15 cellular contexts compared by ENCODE assay signal in genomic region chr5:150397749-150398431, GRCh38. TPM values are rescaled to one million over a fixed set of nuclear protein-coding genes. Genes with fewer than 3 reads are reported as not detected.
DNase-seq lines count a peak whose midpoint lies in the region; ATAC-seq, FAIRE-seq and TF ChIP-seq lines count a peak whose summit lies in the region.
"Had no signal": no experiment of that assay in that cellular context is flagged by ENCODE, and none has a peak within 500 bp of the region (broad histone marks: within the 10 kb centered on the region; RNA-seq: fewer than 3 reads in every experiment).

No MANE protein-coding gene starts in this region.

- H3K36me3 Mint-ChIP-seq in CD8-positive, alpha-beta memory T cell: peaks cover 11 to 88% (median 16%) of the 10 kb centered on the region in 3 donors
- H3K36me3 Mint-ChIP-seq in activated T-helper 2 cell treated with anti-CD3 and anti-CD28 coated beads, Interferon-gamma antibody, Interleukin-2, Interleukin-4, amounts not matched to agents 10 μg/mL and 5 μg/mL and 100 μg/mL, durations not matched to agents 14 hours and 24 hours and 36 hours (ENCODE audit: low read depth): peaks cover 65% of the 10 kb centered on the region
- H3K36me3 Mint-ChIP-seq in natural killer cell: no peaks in the 10 kb centered on the region

- peaks cover 0 to 4% of the 10 kb centered on the region in 2 donors for H3K27me3 Mint-ChIP-seq in CD8-positive, alpha-beta memory T cell
- H3K27me3 Mint-ChIP-seq in activated T-helper 2 cell treated with anti-CD3 and anti-CD28 coated beads, Interferon-gamma antibody, Interleukin-2, Interleukin-4, amounts not matched to agents 10 μg/mL and 5 μg/mL and 100 μg/mL, durations not matched to agents 14 hours and 24 hours and 36 hours (ENCODE audit: low read depth): no peaks in the 10 kb centered on the region
- H3K27me3 Mint-ChIP-seq in natural killer cell (ENCODE audit: low read depth in 2 of 2): no peaks in the 10 kb centered on the region
- H3K27me3 Mint-ChIP-seq: CD4-positive, alpha-beta memory T cell had no signal

- CTCF ChIA-PET in CD8-positive, alpha-beta memory T cell (lab: Charles Lee): interaction anchor here (0.9 to 4.2 kb wide), 10 partner anchors 9 to 52 kb away, joined by 3 to 31 read pairs (median 9); partner anchors contain the start of genes CD74 and RPS14

- DNase-seq in CD8-positive, alpha-beta memory T cell: no peak
- DNase-seq in GM12891 (ENCODE audit: insufficient read length, low spot score) (no peak), natural killer cell (no peak), mesenteric fat pad (ENCODE audit: low spot score) (no peak)
- DNase-seq in activated T-helper 2 cell treated with anti-CD3 and anti-CD28 coated beads, Interferon-gamma antibody, Interleukin-2, Interleukin-4, amounts not matched to agents 10 μg/mL and 5 μg/mL and 100 μg/mL, durations not matched to agents 14 hours and 24 hours and 36 hours (ENCODE audit: low spot score): no peak
- DNase-seq: activated T-cell treated with anti-CD3 and anti-CD28 coated beads for 4 hours; CD4-positive, alpha-beta memory T cell; NCI-H1105 treated with DMSO at 0.1 percent for 48 hours; NCI-H2227 treated with DMSO at 0.1 percent for 48 hours; stimulated activated CD8-positive, alpha-beta memory T cell treated with anti-CD3 and anti-CD28 coated beads, Interleukin-4, amount 100 ng/mL, for 48 hours had no signal

- H3K4me3 ChIP-seq in CD8-positive, alpha-beta memory T cell (ENCODE audit: low read length): no peak overlapping the region
- H3K4me3 ChIP-seq: K562, right atrium auricular region, upper lobe of left lung had no signal

- no peaks in the 10 kb centered on the region for H3K27me3 ChIP-seq in CD8-positive, alpha-beta memory T cell (ENCODE audit: insufficient read depth, low read length, poor library complexity, severe bottlenecking)
- H3K27me3 ChIP-seq: right atrium auricular region, upper lobe of left lung had no signal

- H3K4me1 ChIP-seq in CD8-positive, alpha-beta memory T cell (ENCODE audit: insufficient read depth, low read length): no peaks in the 10 kb centered on the region
- H3K4me1 ChIP-seq: upper lobe of left lung had no signal

- peaks cover 3 to 39% (median 6%) of the 10 kb centered on the region in 3 donors for H3K4me1 Mint-ChIP-seq in CD8-positive, alpha-beta memory T cell
- H3K4me1 Mint-ChIP-seq in activated T-helper 2 cell treated with anti-CD3 and anti-CD28 coated beads, Interferon-gamma antibody, Interleukin-2, Interleukin-4, amounts not matched to agents 10 μg/mL and 5 μg/mL and 100 μg/mL, durations not matched to agents 14 hours and 24 hours and 36 hours (ENCODE audit: low read depth): peaks cover 5% of the 10 kb centered on the region
- peaks cover 11 to 20% of the 10 kb centered on the region in 2 donors for H3K4me1 Mint-ChIP-seq in natural killer cell

- TF ChIP-seq POLR2A in GM12891 (IDR thresholded peaks at IDR 0.05; ENCODE audit: low read depth, low read length): no peak; the same call in 1 of the 2 replicates

- H3K27ac Mint-ChIP-seq in CD8-positive, alpha-beta memory T cell: peak overlapping the region in 6 of 8 donors; percentile 19 to 90 (median 40)
- H3K27ac Mint-ChIP-seq in activated T-helper 2 cell treated with anti-CD3 and anti-CD28 coated beads, Interferon-gamma antibody, Interleukin-2, Interleukin-4, amounts not matched to agents 10 μg/mL and 5 μg/mL and 100 μg/mL, durations not matched to agents 14 hours and 24 hours and 36 hours: peak overlapping the region; percentile 35
- peak overlapping the region; percentile 44 to 77 for H3K27ac Mint-ChIP-seq in natural killer cell

- no peak overlapping the region for H3K27ac ChIP-seq in CD8-positive, alpha-beta memory T cell (ENCODE audit: low read depth, low read length)
- H3K27ac ChIP-seq: right atrium auricular region, upper lobe of left lung had no signal

- no peaks in the 10 kb centered on the region for H3K9me3 ChIP-seq in CD8-positive, alpha-beta memory T cell (ENCODE audit: low read length)
- H3K9me3 ChIP-seq: right atrium auricular region, upper lobe of left lung had no signal

- no peak for TF ChIP-seq CTCF in natural killer cell (IDR thresholded peaks at IDR 0.05)

- POLR2A ChIA-PET in CD8-positive, alpha-beta memory T cell (lab: Charles Lee): interaction anchor here (0.6 to 2.5 kb wide), 2 partner anchors 13 to 15 kb away, joined by 3 to 9 read pairs; partner anchors contain the start of gene CD74

- H3K4me3 Mint-ChIP-seq in CD8-positive, alpha-beta memory T cell: no peak overlapping the region
- H3K4me3 Mint-ChIP-seq in activated T-helper 2 cell treated with anti-CD3 and anti-CD28 coated beads, Interferon-gamma antibody, Interleukin-2, Interleukin-4, amounts not matched to agents 10 μg/mL and 5 μg/mL and 100 μg/mL, durations not matched to agents 14 hours and 24 hours and 36 hours (ENCODE audit: low read depth): no peak overlapping the region
- no peak overlapping the region for H3K4me3 Mint-ChIP-seq in natural killer cell
- H3K4me3 Mint-ChIP-seq: CD4-positive, alpha-beta memory T cell had no signal

- peaks cover 66% of the 10 kb centered on the region for H3K36me3 ChIP-seq in CD8-positive, alpha-beta memory T cell (ENCODE audit: insufficient read depth, low read length)

- intact Hi-C loops in activated T-helper 2 cell treated with anti-CD3 and anti-CD28 coated beads, Interferon-gamma antibody, Interleukin-2, Interleukin-4, amounts not matched to agents 10 μg/mL and 5 μg/mL and 100 μg/mL, durations not matched to agents 14 hours and 24 hours and 36 hours (cut with micrococcal nuclease): loop anchor here (5.0 kb wide), 1 partner anchor 39 kb away; no protein-coding TSS in a partner anchor
- intact Hi-C loops in natural killer cell (cut with micrococcal nuclease): loop anchor here (1.0 kb wide), 1 partner anchor 38 kb away; no protein-coding TSS in a partner anchor

- ATAC-seq in natural killer cell (no peak), HG02798 (IDR thresholded peaks at IDR 0.05; ENCODE audit: poor library complexity, unreplicated experiment) (no peak), HG02642 (IDR thresholded peaks at IDR 0.05; ENCODE audit: poor library complexity, unreplicated experiment) (no peak)

- H3K9me3 Mint-ChIP-seq in CD8-positive, alpha-beta memory T cell: no peaks in the 10 kb centered on the region
- no peaks in the 10 kb centered on the region for H3K9me3 Mint-ChIP-seq in activated T-helper 2 cell treated with anti-CD3 and anti-CD28 coated beads, Interferon-gamma antibody, Interleukin-2, Interleukin-4, amounts not matched to agents 10 μg/mL and 5 μg/mL and 100 μg/mL, durations not matched to agents 14 hours and 24 hours and 36 hours
- H3K9me3 Mint-ChIP-seq in natural killer cell: no peaks in the 10 kb centered on the region
- H3K9me3 Mint-ChIP-seq: CD4-positive, alpha-beta memory T cell had no signal

- FAIRE-seq in GM12891 (lab: Jason Lieb, UNC): no peak

TF ChIP-seq in GM12891, 5 proteins besides CTCF, POLR2A, EP300 and RAD21:
- no peak for TF ChIP-seq POLR2AphosphoS5 (IDR thresholded peaks at IDR 0.05; ENCODE audit: low read depth, low read length)
- TF ChIP-seq TAF1 (IDR thresholded peaks at IDR 0.05; ENCODE audit: low read depth, low read length): no peak
- no peak for TF ChIP-seq PAX5 (IDR thresholded peaks at IDR 0.05; ENCODE audit: insufficient read depth, low read length, severe bottlenecking)
- TF ChIP-seq POU2F2 (IDR thresholded peaks at IDR 0.05; ENCODE audit: low read depth, low read length): 0 out of 2 replicates have a peak, but pooled peaks have one; percentile 25

RNA-seq across cellular contexts. Expression of gene CD74, which starts 14.8 kb away (rescaled TPM):
- 100 to 1,000 TPM; 319 to 324 TPM for total RNA-seq in CD8-positive, alpha-beta memory T cell
- polyA plus RNA-seq in CD8-positive, alpha-beta memory T cell: 1,273 TPM
- 7,750 TPM for polyA plus RNA-seq in GM12891 (2012; ENCODE audit: low read depth, missing spikeins)
- 445 and 452 TPM in 2 replicates for total RNA-seq in activated T-helper 2 cell treated with anti-CD3 and anti-CD28 coated beads, Interferon-gamma antibody, Interleukin-2, Interleukin-4, amounts not matched to agents 10 μg/mL and 5 μg/mL and 100 μg/mL, durations not matched to agents 14 hours and 24 hours and 36 hours
- total RNA-seq in natural killer cell: 100 to 1,000 TPM; 550 to 913 (median 748) TPM
- 486 TPM for total RNA-seq in mesenteric fat pad

RNA-seq across cellular contexts. Expression of gene TCOF1, which starts 40.4 kb away (rescaled TPM):
- 100 to 1,000 TPM; 116 to 120 TPM for total RNA-seq in CD8-positive, alpha-beta memory T cell
- polyA plus RNA-seq in CD8-positive, alpha-beta memory T cell: 33.1 TPM
- 22.5 TPM for polyA plus RNA-seq in GM12891 (2012; ENCODE audit: low read depth, missing spikeins)
- total RNA-seq in activated T-helper 2 cell treated with anti-CD3 and anti-CD28 coated beads, Interferon-gamma antibody, Interleukin-2, Interleukin-4, amounts not matched to agents 10 μg/mL and 5 μg/mL and 100 μg/mL, durations not matched to agents 14 hours and 24 hours and 36 hours: 95.8 and 98.2 TPM in 2 replicates
- total RNA-seq in natural killer cell (10 to 100 TPM; 51.5 to 62.6 (median 51.7) TPM), mesenteric fat pad (26.1 TPM)

RNA-seq across cellular contexts. Expression of gene RPS14, which starts 51.6 kb away (rescaled TPM):
- 1,000 to 10,000 TPM; 2,924 to 3,007 TPM for total RNA-seq in CD8-positive, alpha-beta memory T cell
- 6,416 TPM for polyA plus RNA-seq in CD8-positive, alpha-beta memory T cell
- 5,398 TPM for polyA plus RNA-seq in GM12891 (2012; ENCODE audit: low read depth, missing spikeins)
- 2,552 and 2,593 TPM in 2 replicates for total RNA-seq in activated T-helper 2 cell treated with anti-CD3 and anti-CD28 coated beads, Interferon-gamma antibody, Interleukin-2, Interleukin-4, amounts not matched to agents 10 μg/mL and 5 μg/mL and 100 μg/mL, durations not matched to agents 14 hours and 24 hours and 36 hours
- 1,000 to 10,000 TPM; 1,744 to 2,278 (median 2,016) TPM for total RNA-seq in natural killer cell
- 1,447 TPM for total RNA-seq in mesenteric fat pad
